In the genomic region with DNA sequence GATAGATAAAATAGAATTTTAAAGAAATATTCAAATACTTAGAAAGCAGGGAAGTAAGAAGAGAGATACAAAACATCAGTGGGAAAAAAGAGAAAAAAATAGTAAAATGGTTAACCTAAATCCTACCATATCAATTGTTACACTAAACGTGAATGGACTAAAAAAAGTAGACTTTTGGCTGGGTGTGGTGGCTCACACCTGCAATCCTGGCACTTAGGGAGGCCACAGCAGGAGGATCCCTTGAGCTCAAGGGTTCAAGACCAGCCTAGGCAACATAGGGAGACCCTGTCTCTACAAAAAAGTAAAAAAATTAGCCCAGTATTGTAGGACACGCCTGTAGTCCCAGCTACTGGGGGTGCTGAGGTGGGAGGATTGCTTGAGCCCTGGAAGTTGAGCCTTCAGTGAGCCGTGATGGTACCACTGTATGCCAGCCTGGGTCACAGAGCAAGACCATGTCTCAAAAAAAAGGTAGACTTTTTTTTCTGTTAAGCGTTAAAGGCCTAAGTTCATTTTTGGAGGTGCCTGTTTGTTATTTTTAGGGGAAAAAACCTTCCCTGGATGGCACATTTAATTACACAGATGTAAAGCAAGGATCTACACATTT, we compare ENCODE assay signal across 20 cellular contexts.
"Had no signal": no experiment of that assay in that cellular context is flagged by ENCODE, and none has a peak within 500 bp of the region (broad histone marks: within the 10 kb centered on the region; RNA-seq: fewer than 3 reads in every experiment).

No MANE protein-coding gene starts in this region.

- H3K27ac ChIP-seq: KMS-11 had no signal

- H3K4me2 ChIP-seq: KMS-11, SK-N-SH had no signal

- H3K9ac ChIP-seq: KMS-11, SK-N-SH had no signal

- DNase-seq: Kasumi-1, MM.1S, NCI-H1092 treated with DMSO at 0.1 percent for 48 hours, NCI-H1436, NCI-H187, NCI-H2029, NCI-H2081 treated with DMSO at 0.1 percent for 48 hours, NCI-H2171, NCI-H226, NCI-H446, NCI-H510A, NCI-H524 treated with DMSO at 0.1 percent for 48 hours, NCI-H774, Right ventricle myocardium superior, RPMI8226, SIG-M5, SK-N-SH, SW 1271, T-cell had no signal
